ENCODE assay signal across 14 cellular contexts in the genomic region with DNA sequence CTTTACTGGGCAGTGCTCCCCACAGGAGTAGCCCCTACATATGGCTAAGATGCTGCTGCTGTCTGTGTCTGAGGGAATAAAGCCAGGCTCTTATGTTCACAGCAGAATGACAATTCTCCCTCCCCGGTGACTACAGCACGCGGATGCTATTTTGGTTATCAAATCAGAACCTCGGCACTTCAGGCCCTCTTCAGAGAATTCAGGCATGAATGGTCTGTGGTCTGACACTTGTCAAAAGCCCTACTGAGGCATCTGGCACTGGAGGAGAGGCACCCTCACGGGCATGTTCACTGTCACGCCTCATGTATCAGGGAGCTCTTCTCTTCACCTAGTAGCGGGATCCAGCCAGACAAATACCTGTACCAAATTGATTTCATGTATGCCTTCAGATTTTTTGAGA. TPM values are rescaled to one million over a fixed set of nuclear protein-coding genes. Genes with fewer than 3 reads are reported as not detected.
DNase-seq lines count a peak whose midpoint lies in the region; ATAC-seq, FAIRE-seq and TF ChIP-seq lines count a peak whose summit lies in the region.
"Had no signal": no experiment of that assay in that cellular context is flagged by ENCODE, and none has a peak within 500 bp of the region (broad histone marks: within the 10 kb centered on the region; RNA-seq: fewer than 3 reads in every experiment).

No MANE protein-coding gene starts in this region.

- RAD21 ChIA-PET in GM12878 (lab: Charles Lee; ENCODE audit: unreplicated experiment) = no interaction called here

- intact Hi-C loops in GM12878 (cut with micrococcal nuclease; ENCODE audit: unreplicated experiment) = loop anchor here (2.0 kb wide), 1 partner anchor 25 kb away; no protein-coding TSS in a partner anchor

- FAIRE-seq in GM12878 (lab: Jason Lieb, UNC) (no peak), urothelium cell line (lab: Jason Lieb, UNC) (no peak)
- FAIRE-seq: pancreas had no signal

- BruUV-seq in GM12878 (replicated peaks; lab: Mats Ljungman, UMichigan) = no TSS peak

- H3K27me3 ChIP-seq in GM12878 (replicated peaks in 1 of 2; ENCODE audit: control insufficient read depth in 2 of 2, insufficient read depth in 2 of 2, low read length in 1 of 2) = no peaks in the 10 kb centered on the region
- H3K27me3 ChIP-seq: pancreas had no signal

- ATAC-seq in GM12878 = no peak; the same call in 2 of the 3 replicates
- ATAC-seq in naive B cell (ENCODE audit: low read depth in 2 of 2) = peak; percentile 8 to 18
- ATAC-seq in HG02884 (IDR thresholded peaks at IDR 0.05; ENCODE audit: unreplicated experiment) = no peak

- H3K27ac ChIP-seq in GM12878 (ENCODE audit: control insufficient read depth, insufficient read depth) = peak overlapping the region; percentile 35; the same call in 1 of the 2 replicates
- H3K27ac ChIP-seq: pancreas had no signal

- H3K27me3 Mint-ChIP-seq in naive B cell = peaks cover 0 to 14% (median 0%) of the 10 kb centered on the region in 3 donors
- peaks cover 8% of the 10 kb centered on the region for H3K27me3 Mint-ChIP-seq in nephron progenitor cell (ENCODE audit: low read depth, poor library complexity)

- no peak overlapping the region for H3K9ac ChIP-seq in GM12878 (ENCODE audit: control insufficient read depth, insufficient read depth, low read length)

- TF ChIP-seq EP300 in GM12878 (IDR thresholded peaks at IDR 0.05; ENCODE audit: borderline replicate concordance in 1 of 2, control insufficient read depth in 1 of 2, low read depth in 2 of 2, low read length in 2 of 2) = no peak

- H3K9me3 Mint-ChIP-seq in naive B cell (no peaks in the 10 kb centered on the region), nephron progenitor cell (no peaks in the 10 kb centered on the region)
- H3K9me3 Mint-ChIP-seq: HFFc6 had no signal

- peak overlapping the region; percentile 63 for H3K4me2 ChIP-seq in GM12878 (ENCODE audit: control insufficient read depth, insufficient read depth)

- peak overlapping the region; percentile 15 for H2AFZ ChIP-seq in GM12878 (ENCODE audit: control insufficient read depth, low read depth, low read length)

- no peak for TF ChIP-seq CTCF in GM12878 (IDR thresholded peaks at IDR 0.05 in 2 of 3, conservative IDR thresholded peaks at IDR 0.05 in 1 of 3; ENCODE audit: control insufficient read depth in 2 of 3, extremely low read depth in 1 of 3, insufficient read depth in 1 of 3, low read depth in 3 of 3, low read length in 3 of 3)
- no peak for TF ChIP-seq CTCF in nephron progenitor cell (IDR thresholded peaks at IDR 0.05)

- peaks cover 48% of the 10 kb centered on the region for H3K4me1 ChIP-seq in GM12878 (ENCODE audit: control insufficient read depth, insufficient read depth, low read length)
- H3K4me1 ChIP-seq: Caco-2 had no signal

- CTCF ChIA-PET in GM12878 (lab: Yijun Ruan, JAX) = interaction anchor here (1.8 to 3.9 kb wide), 3 partner anchors 27 to 30 kb away, joined by 7 to 27 read pairs (median 8); a partner anchor contains a TSS

- DNase-seq in NCI-H1417 (lab: John Stamatoyannopoulos, UW) (peak in 2 of 3 experiments; percentile 24 to 89), NCI-H1417 treated with DMSO at 0.1 percent for 48 hours (lab: John Stamatoyannopoulos, UW) (no peak), NCI-H187 treated with DMSO at 0.1 percent for 48 hours (lab: John Stamatoyannopoulos, UW) (peak; percentile 80), GM12878 (ENCODE audit: low read depth, low spot score) (peak; percentile 59), naive B cell (no peak), urothelium cell line (ENCODE audit: low spot score) (no peak), nephron progenitor cell (no peak)
- DNase-seq: activated CD4-positive, alpha-beta T cell treated with anti-CD3 and anti-CD28 coated beads for 4 hours; activated effector memory CD4-positive, alpha-beta T cell treated with anti-CD3 and anti-CD28 coated beads, Interleukin-2, amount 50 U/mL, for 16 hours; HFFc6 had no signal

- no peaks in the 10 kb centered on the region for H4K20me1 ChIP-seq in GM12878 (ENCODE audit: control insufficient read depth, insufficient read depth)

- H3K4me3 ChIP-seq in GM12878 = no peak overlapping the region
- H3K4me3 ChIP-seq: pancreas had no signal

- no peak for TF ChIP-seq RAD21 in GM12878 (IDR thresholded peaks at IDR 0.05; ENCODE audit: insufficient read depth, low read depth, low read length)

- H3K27ac Mint-ChIP-seq in naive B cell (peak overlapping the region in 5 of 6 donors; percentile 44 to 86 (median 80)), nephron progenitor cell (no peak overlapping the region)
- H3K27ac Mint-ChIP-seq: HFFc6 had no signal

- H3K36me3 Mint-ChIP-seq in naive B cell (no peaks in the 10 kb centered on the region), nephron progenitor cell (ENCODE audit: low read depth) (no peaks in the 10 kb centered on the region)

- POLR2A ChIA-PET in GM12878 (lab: Charles Lee) = interaction anchor here (0.5 kb wide), 1 partner anchor 438 kb away, joined by 4 read pairs; no protein-coding TSS in a partner anchor

- peak overlapping the region in 5 of 8 donors; percentile 8 to 74 (median 14) for H3K4me3 Mint-ChIP-seq in naive B cell
- H3K4me3 Mint-ChIP-seq in nephron progenitor cell = no peak overlapping the region
- H3K4me3 Mint-ChIP-seq: HFFc6 had no signal

- SMC1A ChIA-PET in GM12878 (lab: Charles Lee; ENCODE audit: uncharacterized antibody, unreplicated experiment) = no interaction called here

- no peak for TF ChIP-seq POLR2A in GM12878 (IDR thresholded peaks at IDR 0.05; ENCODE audit: low read depth, low read length)

- WGBS in GM12878 (ENCODE audit: insufficient coverage, insufficient replicate concordance, low lambda C conversion rate, missing lambda C conversion rate) = 39% methylated on average over 7 of the region's 7 CpGs

- H3K36me3 ChIP-seq in GM12878 (ENCODE audit: control insufficient read depth in 2 of 2, insufficient read depth in 2 of 2, low read length in 1 of 2) = no peaks in the 10 kb centered on the region
- H3K36me3 ChIP-seq: pancreas had no signal

- in situ Hi-C loops in GM12878 (cut with MboI) = no loop called here

- no peaks in the 10 kb centered on the region for H3K9me3 ChIP-seq in GM12878 (replicated peaks; ENCODE audit: control insufficient read depth, insufficient read depth, low read length)
- H3K9me3 ChIP-seq: Caco-2, pancreas had no signal

- peaks cover 42 to 57% (median 47%) of the 10 kb centered on the region in 3 donors for H3K4me1 Mint-ChIP-seq in naive B cell
- H3K4me1 Mint-ChIP-seq in nephron progenitor cell = peaks cover 33% of the 10 kb centered on the region

- no peaks in the 10 kb centered on the region; the same call in 1 of the 2 replicates for H3K79me2 ChIP-seq in GM12878 (ENCODE audit: control insufficient read depth, insufficient read depth, low read length)

RNA-seq across cellular contexts. Expression of a gene that starts 30.4 kb away (rescaled TPM):
- total RNA-seq in GM12878 (2013; cell fraction: nucleolus; rRNA removed) = 3.5 and 4.8 TPM in 2 replicates
- total RNA-seq in GM12878 (2014; rRNA removed) (1.8 and 2.3 TPM in 2 replicates), GM12878 (2014; rRNA removed; fragmentation: Illumina TruSeq; extraction: Trizol) (2.3 and 2.4 TPM in 2 replicates), GM12878 (2021) (4.3 and 4.6 TPM in 2 replicates)
- 1.4 TPM for polyA plus RNA-seq in GM12878 (2011; ENCODE audit: low read depth)
- polyA plus RNA-seq in GM12878 (2011; rRNA removed) (0.29 and 0.65 TPM in 2 replicates), GM12878 (2014; fragmentation: Illumina TruSeq; extraction: Trizol) (1.2 and 2.2 TPM in 2 replicates), GM12878 (2014; fragmentation: Nextera tagmentation; extraction: Ambion mirVana) (under 1 TPM; 0.14 to 0.22 TPM), GM12878 (2014; rRNA removed) (2.4 and 3.5 TPM in 2 replicates), GM12878 (2016; fragmentation: Nextera tagmentation; extraction: Ambion mirVana) (1 to 10 TPM; 1.5 to 5.8 TPM), naive B cell (ENCODE audit: low read depth in 6 of 6) (1 to 10 TPM in 5 of 6 donors, under 1 TPM in 1; 0.89 to 3.1 (median 1.3) TPM)
- 0.79 and 0.81 TPM in 2 replicates for polyA plus RNA-seq in GM12878 (2011; cell fraction: cytosol; rRNA removed)
- polyA plus RNA-seq in GM12878 (2011; cell fraction: nucleus; rRNA removed) = 1.0 and 1.1 TPM in 2 replicates
- polyA plus RNA-seq in GM12878 (2012) = 3.0 and 3.8 TPM in 2 replicates
- 0.82 and 1.2 TPM in 2 replicates for polyA minus RNA-seq in GM12878 (2011; rRNA and poly(A)+ RNA removed)
- polyA minus RNA-seq in GM12878 (2011; cell fraction: cytosol; rRNA and poly(A)+ RNA removed) = 0.10 TPM in 1 of 2 replicates, not detected in the other
- polyA minus RNA-seq in GM12878 (2011; cell fraction: nucleus; rRNA and poly(A)+ RNA removed) = 0.85 and 1.4 TPM in 2 replicates

RNA-seq across cellular contexts. Expression of a gene that starts 46.6 kb away (rescaled TPM):
- 27.1 and 33.1 TPM in 2 replicates for total RNA-seq in GM12878 (2013; cell fraction: nucleolus; rRNA removed)
- total RNA-seq in GM12878 (2014; rRNA removed) = 21.7 and 26.0 TPM in 2 replicates
- total RNA-seq in GM12878 (2014; rRNA removed; fragmentation: Illumina TruSeq; extraction: Trizol) = 17.9 and 18.8 TPM in 2 replicates
- total RNA-seq in GM12878 (2021) = 23.3 and 23.8 TPM in 2 replicates
- polyA plus RNA-seq in GM12878 (2011; ENCODE audit: low read depth) = 13.8 TPM
- 12.6 and 19.4 TPM in 2 replicates for polyA plus RNA-seq in GM12878 (2011; rRNA removed)
- 33.2 and 37.3 TPM in 2 replicates for polyA plus RNA-seq in GM12878 (2011; cell fraction: cytosol; rRNA removed)
- 26.3 and 37.5 TPM in 2 replicates for polyA plus RNA-seq in GM12878 (2011; cell fraction: nucleus; rRNA removed)
- polyA plus RNA-seq in GM12878 (2012) = 18.0 and 19.3 TPM in 2 replicates
- 25.4 and 29.0 TPM in 2 replicates for polyA plus RNA-seq in GM12878 (2014; fragmentation: Illumina TruSeq; extraction: Trizol)
- polyA plus RNA-seq in GM12878 (2014; fragmentation: Nextera tagmentation; extraction: Ambion mirVana) = 1 to 10 TPM in 1 of 2 experiments, under 1 TPM in 1; 0.87 to 2.8 TPM
- polyA plus RNA-seq in GM12878 (2014; rRNA removed) = 21.4 and 22.3 TPM in 2 replicates
- polyA plus RNA-seq in GM12878 (2016; fragmentation: Nextera tagmentation; extraction: Ambion mirVana) = 10 to 100 TPM; 12.9 to 20.7 TPM
- 11.7 and 18.3 TPM in 2 replicates for polyA minus RNA-seq in GM12878 (2011; rRNA and poly(A)+ RNA removed)
- polyA minus RNA-seq in GM12878 (2011; cell fraction: cytosol; rRNA and poly(A)+ RNA removed) = 6.9 and 10.5 TPM in 2 replicates
- polyA minus RNA-seq in GM12878 (2011; cell fraction: nucleus; rRNA and poly(A)+ RNA removed) = 6.6 and 9.9 TPM in 2 replicates
- 10 to 100 TPM; 29.5 to 41.4 (median 38.2) TPM for polyA plus RNA-seq in naive B cell (ENCODE audit: low read depth in 6 of 6)

RNA-seq across cellular contexts. Expression of a gene that starts 54.3 kb away (rescaled TPM):
- total RNA-seq in GM12878 (2013; cell fraction: nucleolus; rRNA removed) = not detected in 2 replicates
- total RNA-seq in GM12878 (2014; rRNA removed) = 0.27 TPM in 1 of 2 replicates, not detected in the other
- not detected in 2 replicates for total RNA-seq in GM12878 (2014; rRNA removed; fragmentation: Illumina TruSeq; extraction: Trizol)
- total RNA-seq in GM12878 (2021) = not detected in 2 replicates
- not detected for polyA plus RNA-seq in GM12878 (2011; ENCODE audit: low read depth)
- polyA plus RNA-seq in GM12878 (2011; rRNA removed) = not detected in 2 replicates
- not detected in 2 replicates for polyA plus RNA-seq in GM12878 (2011; cell fraction: cytosol; rRNA removed)
- 0.07 TPM in 1 of 2 replicates, not detected in the other for polyA plus RNA-seq in GM12878 (2011; cell fraction: nucleus; rRNA removed)
- 0.44 and 0.88 TPM in 2 replicates for polyA plus RNA-seq in GM12878 (2012)
- 0.16 TPM in 1 of 2 replicates, not detected in the other for polyA plus RNA-seq in GM12878 (2014; fragmentation: Illumina TruSeq; extraction: Trizol)
- polyA plus RNA-seq in GM12878 (2014; fragmentation: Nextera tagmentation; extraction: Ambion mirVana) = under 1 TPM; 0.05 to 0.07 TPM
- polyA plus RNA-seq in GM12878 (2014; rRNA removed) = 0.19 TPM in 1 of 2 replicates, not detected in the other
- not detected for polyA plus RNA-seq in GM12878 (2016; fragmentation: Nextera tagmentation; extraction: Ambion mirVana)
- polyA minus RNA-seq in GM12878 (2011; rRNA and poly(A)+ RNA removed) = not detected in 2 replicates
- not detected in 2 replicates for polyA minus RNA-seq in GM12878 (2011; cell fraction: cytosol; rRNA and poly(A)+ RNA removed)
- not detected in 2 replicates for polyA minus RNA-seq in GM12878 (2011; cell fraction: nucleus; rRNA and poly(A)+ RNA removed)
- not detected for polyA plus RNA-seq in naive B cell (ENCODE audit: low read depth in 6 of 6)
- total RNA-seq: Caco-2, HFFc6, lung microvascular endothelial cell, pancreas had no signal

Comparison
In these comparisons a context has a peak if more than half of its experiments do, and no peak if none do; other contexts are left out.
1. DNase-seq: peak in NCI-H1417 (2 of 3), NCI-H187 treated with DMSO at 0.1 percent for 48 hours (single experiment) and GM12878 (single experiment); none in NCI-H1417 treated with DMSO at 0.1 percent for 48 hours (single experiment), naive B cell (single experiment), urothelium cell line (single experiment) and nephron progenitor cell (single experiment).
2. ATAC-seq: peak in naive B cell (2 of 2); none in GM12878 (single experiment) and HG02884 (single experiment).